12 cellular contexts compared by ENCODE assay signal in the genomic region with DNA sequence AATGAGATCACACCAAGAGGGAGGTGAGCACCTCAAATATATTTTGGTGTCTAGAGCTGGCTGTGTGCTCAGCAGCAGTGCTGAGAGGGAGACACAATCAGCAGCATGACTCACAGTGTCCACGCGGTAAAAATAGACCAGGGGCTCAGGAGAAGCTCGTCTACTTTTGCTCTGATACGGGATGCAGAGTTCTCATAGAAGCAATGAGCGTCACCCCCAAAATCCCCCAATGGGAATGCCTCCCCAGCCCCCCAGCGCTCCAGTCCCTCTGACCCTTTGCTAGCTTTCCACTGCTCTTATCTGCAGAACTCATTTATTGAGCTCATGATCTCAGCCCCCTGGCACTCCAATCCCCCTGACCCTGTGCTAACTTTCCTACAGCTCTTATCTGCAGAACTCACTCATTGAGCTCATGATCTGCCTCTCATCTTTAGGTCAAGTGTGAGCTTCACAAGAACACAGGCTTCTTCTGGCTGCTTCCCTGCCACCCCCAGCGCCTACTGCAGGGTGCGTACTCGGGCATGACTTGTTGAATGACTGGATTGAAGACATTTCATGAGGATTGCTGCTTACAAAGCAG. TPM values are rescaled to one million over a fixed set of nuclear protein-coding genes. Genes with fewer than 3 reads are reported as not detected.
DNase-seq lines count a peak whose midpoint lies in the region; ATAC-seq and TF ChIP-seq lines count a peak whose summit lies in the region.
"Had no signal": no experiment of that assay in that cellular context is flagged by ENCODE, and none has a peak within 500 bp of the region (broad histone marks: within the 10 kb centered on the region; RNA-seq: fewer than 3 reads in every experiment).

No MANE protein-coding gene starts in this region.

- no peak overlapping the region for H2AFZ ChIP-seq in fibroblast of lung (ENCODE audit: low read length)

- H3K9me3 Mint-ChIP-seq in activated naive CD8-positive, alpha-beta T cell treated with anti-CD3 and anti-CD28 coated beads, Interleukin-2, amount 10 ng/mL, durations not matched to agents 7 days and 5 days = no peaks in the 10 kb centered on the region
- H3K9me3 Mint-ChIP-seq in activated naive CD8-positive, alpha-beta T cell treated with anti-CD3 and anti-CD28 coated beads, Interleukin-2, amount 50 U/mL, for 24 hours = no peaks in the 10 kb centered on the region
- H3K9me3 Mint-ChIP-seq in mesothelial cell of epicardium = no peaks in the 10 kb centered on the region
- H3K9me3 Mint-ChIP-seq in activated CD4-positive, alpha-beta memory T cell treated with anti-CD3 and anti-CD28 coated beads, Interleukin-2, amount 10 ng/mL, durations not matched to agents 7 days and 5 days = no peaks in the 10 kb centered on the region
- H3K9me3 Mint-ChIP-seq: activated T-cell treated with anti-CD3 and anti-CD28 coated beads, Interleukin-2, amount 50 U/mL, for 4 hours; stimulated activated naive CD8-positive, alpha-beta T cell treated with anti-CD3 and anti-CD28 coated beads, Interleukin-15, amount 100 ng/mL, for 72 hours had no signal

- no peaks in the 10 kb centered on the region for H3K27me3 ChIP-seq in fibroblast of lung (ENCODE audit: control insufficient read depth, insufficient read depth, low read length)

- no peak overlapping the region for H3K4me2 ChIP-seq in fibroblast of lung (ENCODE audit: extremely low read depth, insufficient read depth, low read length)

- no peaks in the 10 kb centered on the region for H4K20me1 ChIP-seq in fibroblast of lung (ENCODE audit: control insufficient read depth, extremely low read depth, insufficient read depth, low read length)

- peak overlapping the region; percentile 9 for H3K27ac Mint-ChIP-seq in activated naive CD8-positive, alpha-beta T cell treated with anti-CD3 and anti-CD28 coated beads, Interleukin-2, amount 10 ng/mL, durations not matched to agents 7 days and 5 days
- no peak overlapping the region for H3K27ac Mint-ChIP-seq in activated naive CD8-positive, alpha-beta T cell treated with anti-CD3 and anti-CD28 coated beads, Interleukin-2, amount 50 U/mL, for 24 hours
- H3K27ac Mint-ChIP-seq in mesothelial cell of epicardium = peak overlapping the region; percentile 86
- H3K27ac Mint-ChIP-seq in activated CD4-positive, alpha-beta memory T cell treated with anti-CD3 and anti-CD28 coated beads, Interleukin-2, amount 10 ng/mL, durations not matched to agents 7 days and 5 days = no peak overlapping the region

- no peaks in the 10 kb centered on the region for H3K79me2 ChIP-seq in fibroblast of lung (ENCODE audit: control insufficient read depth, insufficient read depth, low read length)

- H3K9ac ChIP-seq in fibroblast of lung (ENCODE audit: insufficient read depth, low read length) = no peak overlapping the region

- no peak overlapping the region for H3K4me3 ChIP-seq in fibroblast of lung (replicated peaks in 1 of 4; ENCODE audit: control extremely low read depth in 1 of 4, insufficient read depth in 1 of 4, low read depth in 3 of 4, low read length in 4 of 4)

- no peaks in the 10 kb centered on the region for H3K27me3 Mint-ChIP-seq in activated naive CD8-positive, alpha-beta T cell treated with anti-CD3 and anti-CD28 coated beads, Interleukin-2, amount 10 ng/mL, durations not matched to agents 7 days and 5 days
- H3K27me3 Mint-ChIP-seq in activated naive CD8-positive, alpha-beta T cell treated with anti-CD3 and anti-CD28 coated beads, Interleukin-2, amount 50 U/mL, for 24 hours = peaks cover 3% of the 10 kb centered on the region
- no peaks in the 10 kb centered on the region for H3K27me3 Mint-ChIP-seq in mesothelial cell of epicardium (ENCODE audit: low read depth)
- H3K27me3 Mint-ChIP-seq in activated CD4-positive, alpha-beta memory T cell treated with anti-CD3 and anti-CD28 coated beads, Interleukin-2, amount 10 ng/mL, durations not matched to agents 7 days and 5 days = no peaks in the 10 kb centered on the region
- H3K27me3 Mint-ChIP-seq: stimulated activated naive CD8-positive, alpha-beta T cell treated with anti-CD3 and anti-CD28 coated beads, Interleukin-15, amount 100 ng/mL, for 72 hours had no signal

- H3K36me3 Mint-ChIP-seq in activated naive CD8-positive, alpha-beta T cell treated with anti-CD3 and anti-CD28 coated beads, Interleukin-2, amount 10 ng/mL, durations not matched to agents 7 days and 5 days = no peaks in the 10 kb centered on the region
- H3K36me3 Mint-ChIP-seq in activated naive CD8-positive, alpha-beta T cell treated with anti-CD3 and anti-CD28 coated beads, Interleukin-2, amount 50 U/mL, for 24 hours (ENCODE audit: low read depth) = no peaks in the 10 kb centered on the region
- no peaks in the 10 kb centered on the region for H3K36me3 Mint-ChIP-seq in mesothelial cell of epicardium
- H3K36me3 Mint-ChIP-seq in activated CD4-positive, alpha-beta memory T cell treated with anti-CD3 and anti-CD28 coated beads, Interleukin-2, amount 10 ng/mL, durations not matched to agents 7 days and 5 days (ENCODE audit: low read depth) = no peaks in the 10 kb centered on the region

- POLR2A ChIA-PET in activated naive CD8-positive, alpha-beta T cell treated with anti-CD3 and anti-CD28 coated beads, Interleukin-2, amount 10 ng/mL, durations not matched to agents 7 days and 5 days (lab: Charles Lee) = no interaction called here
- POLR2A ChIA-PET in activated CD4-positive, alpha-beta memory T cell treated with anti-CD3 and anti-CD28 coated beads, Interleukin-2, amount 10 ng/mL, durations not matched to agents 7 days and 5 days (lab: Charles Lee) = no interaction called here

- no peak for TF ChIP-seq CTCF in fibroblast of lung (conservative IDR thresholded peaks at IDR 0.05 in 1 of 2, IDR thresholded peaks at IDR 0.05 in 1 of 2; ENCODE audit: low read depth in 1 of 2, low read length in 2 of 2)
- TF ChIP-seq CTCF in mesothelial cell of epicardium (IDR thresholded peaks at IDR 0.05; ENCODE audit: unreplicated experiment) = no peak

- no peak for ATAC-seq in activated naive CD8-positive, alpha-beta T cell treated with anti-CD3 and anti-CD28 coated beads, Interleukin-2, amount 10 ng/mL, durations not matched to agents 7 days and 5 days (ENCODE audit: low read depth)
- no peak for ATAC-seq in activated naive CD8-positive, alpha-beta T cell treated with anti-CD3 and anti-CD28 coated beads, Interleukin-2, amount 50 U/mL, for 24 hours
- ATAC-seq in activated CD4-positive, CD25-positive, alpha-beta regulatory T cell treated with anti-CD3 and anti-CD28 coated beads, Interleukin-2, amount 50 U/mL, for 24 hours = no peak
- ATAC-seq: activated T-cell treated with anti-CD3 and anti-CD28 coated beads, Interleukin-2, amount 50 U/mL, for 4 hours; stimulated activated naive CD8-positive, alpha-beta T cell treated with anti-CD3 and anti-CD28 coated beads, Interleukin-15, amount 100 ng/mL, for 72 hours had no signal

- H3K4me1 Mint-ChIP-seq in activated naive CD8-positive, alpha-beta T cell treated with anti-CD3 and anti-CD28 coated beads, Interleukin-2, amount 10 ng/mL, durations not matched to agents 7 days and 5 days = no peaks in the 10 kb centered on the region
- no peaks in the 10 kb centered on the region for H3K4me1 Mint-ChIP-seq in activated naive CD8-positive, alpha-beta T cell treated with anti-CD3 and anti-CD28 coated beads, Interleukin-2, amount 50 U/mL, for 24 hours
- peaks cover 27% of the 10 kb centered on the region for H3K4me1 Mint-ChIP-seq in mesothelial cell of epicardium
- no peaks in the 10 kb centered on the region for H3K4me1 Mint-ChIP-seq in activated CD4-positive, alpha-beta memory T cell treated with anti-CD3 and anti-CD28 coated beads, Interleukin-2, amount 10 ng/mL, durations not matched to agents 7 days and 5 days
- H3K4me1 Mint-ChIP-seq: stimulated activated naive CD8-positive, alpha-beta T cell treated with anti-CD3 and anti-CD28 coated beads, Interleukin-15, amount 100 ng/mL, for 72 hours had no signal

- H3K4me1 ChIP-seq in fibroblast of lung (ENCODE audit: control insufficient read depth, extremely low read depth, insufficient read depth, low read length) = peaks cover 2% of the 10 kb centered on the region

- no peak for DNase-seq in activated naive CD8-positive, alpha-beta T cell treated with anti-CD3 and anti-CD28 coated beads, Interleukin-2, amount 10 ng/mL, durations not matched to agents 7 days and 5 days
- DNase-seq in activated naive CD8-positive, alpha-beta T cell treated with anti-CD3 and anti-CD28 coated beads, Interleukin-2, amount 50 U/mL, for 24 hours = no peak
- peak; percentile 4 to 63 for DNase-seq in fibroblast of lung (ENCODE audit: low read depth in 2 of 2)
- no peak for DNase-seq in mesothelial cell of epicardium (ENCODE audit: low spot score in 2 of 2, unreplicated experiment in 2 of 2)
- no peak for DNase-seq in NCI-H69 (lab: John Stamatoyannopoulos, UW)
- DNase-seq in activated CD4-positive, alpha-beta memory T cell treated with anti-CD3 and anti-CD28 coated beads, Interleukin-2, amount 10 ng/mL, durations not matched to agents 7 days and 5 days = no peak
- DNase-seq in DMS114 treated with DMSO at 0.1 percent for 48 hours (lab: John Stamatoyannopoulos, UW; ENCODE audit: unreplicated experiment) = no peak
- DNase-seq: activated T-cell treated with anti-CD3 and anti-CD28 coated beads, Interleukin-2, amount 50 U/mL, for 4 hours; NCI-H1105 treated with DMSO at 0.1 percent for 48 hours; NCI-H524; stimulated activated naive CD8-positive, alpha-beta T cell treated with anti-CD3 and anti-CD28 coated beads, Interleukin-15, amount 100 ng/mL, for 72 hours had no signal

- H3K27ac ChIP-seq in fibroblast of lung (ENCODE audit: insufficient read depth, low read length) = peak overlapping the region; percentile 56

- H3K9me3 ChIP-seq in fibroblast of lung (ENCODE audit: control insufficient read depth, insufficient read depth, low read depth, low read length) = no peaks in the 10 kb centered on the region

- H3K4me3 Mint-ChIP-seq in activated naive CD8-positive, alpha-beta T cell treated with anti-CD3 and anti-CD28 coated beads, Interleukin-2, amount 10 ng/mL, durations not matched to agents 7 days and 5 days = no peak overlapping the region
- H3K4me3 Mint-ChIP-seq in activated naive CD8-positive, alpha-beta T cell treated with anti-CD3 and anti-CD28 coated beads, Interleukin-2, amount 50 U/mL, for 24 hours = no peak overlapping the region
- no peak overlapping the region for H3K4me3 Mint-ChIP-seq in mesothelial cell of epicardium
- H3K4me3 Mint-ChIP-seq in activated CD4-positive, alpha-beta memory T cell treated with anti-CD3 and anti-CD28 coated beads, Interleukin-2, amount 10 ng/mL, durations not matched to agents 7 days and 5 days = no peak overlapping the region
- H3K4me3 Mint-ChIP-seq: activated T-cell treated with anti-CD3 and anti-CD28 coated beads, Interleukin-2, amount 50 U/mL, for 4 hours; stimulated activated naive CD8-positive, alpha-beta T cell treated with anti-CD3 and anti-CD28 coated beads, Interleukin-15, amount 100 ng/mL, for 72 hours had no signal

- CTCF ChIA-PET in activated CD4-positive, alpha-beta memory T cell treated with anti-CD3 and anti-CD28 coated beads, Interleukin-2, amount 10 ng/mL, durations not matched to agents 7 days and 5 days (lab: Charles Lee) = no interaction called here

- no peaks in the 10 kb centered on the region for H3K36me3 ChIP-seq in fibroblast of lung (ENCODE audit: control insufficient read depth, insufficient read depth, low read length)

RNA-seq across cellular contexts. Expression of a gene that starts 34.0 kb away (rescaled TPM):
- not detected for total RNA-seq in activated naive CD8-positive, alpha-beta T cell treated with anti-CD3 and anti-CD28 coated beads, Interleukin-2, amount 10 ng/mL, durations not matched to agents 7 days and 5 days
- total RNA-seq in fibroblast of lung (0.17 and 0.51 TPM in 2 replicates), mesothelial cell of epicardium (0.80 to 1.6 TPM (median 0.90 TPM) in 3 replicates)
- polyA plus RNA-seq in fibroblast of lung = 0.02 and 0.08 TPM in 2 replicates
- polyA plus RNA-seq in fibroblast of lung (2012) = 0.10 TPM in 1 of 2 replicates, not detected in the other
- not detected in 2 replicates for polyA minus RNA-seq in fibroblast of lung (ENCODE audit: low replicate concordance)
- not detected for total RNA-seq in activated CD4-positive, alpha-beta memory T cell treated with anti-CD3 and anti-CD28 coated beads, Interleukin-2, amount 10 ng/mL, durations not matched to agents 7 days and 5 days
- total RNA-seq: activated T-cell treated with anti-CD3 and anti-CD28 coated beads, Interleukin-2, amount 50 U/mL, for 4 hours had no signal

Comparison
In these comparisons a context has a peak if more than half of its experiments do, and no peak if none do; other contexts are left out.
1. H3K27ac Mint-ChIP-seq: peak in activated naive CD8-positive, alpha-beta T cell treated with anti-CD3 and anti-CD28 coated beads, Interleukin-2, amount 10 ng/mL, durations not matched to agents 7 days and 5 days (single experiment) and mesothelial cell of epicardium (single experiment); none in activated naive CD8-positive, alpha-beta T cell treated with anti-CD3 and anti-CD28 coated beads, Interleukin-2, amount 50 U/mL, for 24 hours (single experiment) and activated CD4-positive, alpha-beta memory T cell treated with anti-CD3 and anti-CD28 coated beads, Interleukin-2, amount 10 ng/mL, durations not matched to agents 7 days and 5 days (single experiment).
2. DNase-seq: peak in fibroblast of lung (2 of 2); none in activated naive CD8-positive, alpha-beta T cell treated with anti-CD3 and anti-CD28 coated beads, Interleukin-2, amount 10 ng/mL, durations not matched to agents 7 days and 5 days (single experiment), activated naive CD8-positive, alpha-beta T cell treated with anti-CD3 and anti-CD28 coated beads, Interleukin-2, amount 50 U/mL, for 24 hours (single experiment), mesothelial cell of epicardium (0 of 2), NCI-H69 (single experiment), activated CD4-positive, alpha-beta memory T cell treated with anti-CD3 and anti-CD28 coated beads, Interleukin-2, amount 10 ng/mL, durations not matched to agents 7 days and 5 days (single experiment) and DMS114 treated with DMSO at 0.1 percent for 48 hours (single experiment).